ENCODE assay signal across 10 cellular contexts in the genomic region with DNA sequence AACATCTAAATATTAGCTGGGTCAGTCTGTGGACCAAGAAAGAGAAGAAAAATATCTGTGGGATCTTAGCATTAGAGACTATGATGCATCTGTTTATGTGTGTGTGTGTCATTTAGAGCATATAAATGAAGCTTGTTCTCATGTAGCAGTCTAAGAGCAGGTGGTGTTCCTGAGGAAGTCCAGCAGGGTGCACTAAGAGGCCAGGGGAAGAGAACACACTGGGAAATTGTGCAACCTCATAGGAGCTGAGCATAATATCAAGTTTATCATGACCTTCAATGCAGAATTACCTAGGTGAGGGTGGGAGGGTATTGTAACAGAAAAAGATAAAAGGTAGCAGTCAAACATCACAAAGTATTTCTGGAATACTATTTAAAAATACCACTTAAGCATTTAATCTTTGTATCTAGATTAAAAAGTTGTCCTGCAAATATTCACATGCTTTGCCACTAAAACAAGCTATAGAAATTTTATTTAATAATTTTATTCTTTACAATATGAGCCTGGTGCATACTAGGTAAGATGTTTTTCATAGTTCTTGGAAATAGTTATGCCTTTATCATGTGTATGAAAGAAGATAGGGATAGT.
DNase-seq lines count a peak whose midpoint lies in the region; ATAC-seq and TF ChIP-seq lines count a peak whose summit lies in the region.
"Had no signal": no experiment of that assay in that cellular context is flagged by ENCODE, and none has a peak within 500 bp of the region (broad histone marks: within the 10 kb centered on the region; RNA-seq: fewer than 3 reads in every experiment).

No MANE protein-coding gene starts in this region.

- no peak overlapping the region for H3K4me3 ChIP-seq in Caco-2 (ENCODE audit: low read depth, low read length)
- H3K4me3 ChIP-seq in iPS DF 6.9 (ENCODE audit: low read length) = no peak overlapping the region
- H3K4me3 ChIP-seq: SJSA1 had no signal

- H3K27ac Mint-ChIP-seq in Caco-2 (ENCODE audit: unreplicated experiment) = no peak overlapping the region
- no peak overlapping the region for H3K27ac Mint-ChIP-seq in type B pancreatic cell
- no peak overlapping the region for H3K27ac Mint-ChIP-seq in activated T-helper 17 cell treated with anti-CD3 and anti-CD28 coated beads, Interleukin-2, amount 50 U/mL, for 72 hours
- H3K27ac Mint-ChIP-seq: naive B cell had no signal

- POLR2A ChIA-PET in Caco-2 (lab: Charles Lee) = no interaction called here

- H3K27me3 ChIP-seq in Caco-2 (replicated peaks; ENCODE audit: control insufficient read depth, insufficient read depth, low read length) = no peaks in the 10 kb centered on the region; the same call in 1 of the 2 replicates
- H3K27me3 ChIP-seq in iPS DF 6.9 (ENCODE audit: control insufficient read depth, insufficient read depth, low read length) = no peaks in the 10 kb centered on the region

- H3K9me3 Mint-ChIP-seq in Caco-2 (ENCODE audit: unreplicated experiment) (no peaks in the 10 kb centered on the region), type B pancreatic cell (no peaks in the 10 kb centered on the region)
- H3K9me3 Mint-ChIP-seq in activated T-helper 17 cell treated with anti-CD3 and anti-CD28 coated beads, Interleukin-2, amount 50 U/mL, for 72 hours = no peaks in the 10 kb centered on the region
- H3K9me3 Mint-ChIP-seq: naive B cell had no signal

- H3K27me3 Mint-ChIP-seq in Caco-2 (ENCODE audit: insufficient read depth, unreplicated experiment) = peaks cover 3% of the 10 kb centered on the region
- no peaks in the 10 kb centered on the region for H3K27me3 Mint-ChIP-seq in type B pancreatic cell
- H3K27me3 Mint-ChIP-seq in activated T-helper 17 cell treated with anti-CD3 and anti-CD28 coated beads, Interleukin-2, amount 50 U/mL, for 72 hours = peaks cover 11% of the 10 kb centered on the region

- ATAC-seq in GM19025 (IDR thresholded peaks at IDR 0.05; ENCODE audit: low read depth, unreplicated experiment) (peak; percentile 60), HG03342 (IDR thresholded peaks at IDR 0.05; ENCODE audit: unreplicated experiment) (peak; percentile 80)
- ATAC-seq in activated T-helper 17 cell treated with anti-CD3 and anti-CD28 coated beads, Interleukin-2, amount 50 U/mL, for 72 hours (replicated peaks) = no peak

- DNase-seq in Caco-2 (peak; percentile 50), NCI-H2196 (lab: John Stamatoyannopoulos, UW; ENCODE audit: unreplicated experiment) (peak; percentile 46), amniotic epithelial cell (ENCODE audit: low read depth) (peak; percentile 64), iPS DF 6.9 (ENCODE audit: low read depth, low spot score) (peak; percentile 27), type B pancreatic cell (ENCODE audit: extremely low spot score, unreplicated experiment) (no peak)
- DNase-seq: naive B cell had no signal

- H3K36me3 Mint-ChIP-seq in Caco-2 (ENCODE audit: insufficient read depth, unreplicated experiment) (no peaks in the 10 kb centered on the region), type B pancreatic cell (no peaks in the 10 kb centered on the region)
- no peaks in the 10 kb centered on the region for H3K36me3 Mint-ChIP-seq in activated T-helper 17 cell treated with anti-CD3 and anti-CD28 coated beads, Interleukin-2, amount 50 U/mL, for 72 hours (ENCODE audit: low read depth)
- H3K36me3 Mint-ChIP-seq: naive B cell had no signal

- TF ChIP-seq CTCF in Caco-2 (IDR thresholded peaks at IDR 0.05; ENCODE audit: insufficient read depth in 1 of 2, low read depth in 1 of 2, low read length in 1 of 2, severe bottlenecking in 1 of 2, unreplicated experiment in 1 of 2) (peak; percentile 71 to 75), type B pancreatic cell (conservative IDR thresholded peaks at IDR 0.05) (peak; percentile 80)

- H3K4me1 ChIP-seq in Caco-2 = no peaks in the 10 kb centered on the region
- H3K4me1 ChIP-seq in iPS DF 6.9 (ENCODE audit: control insufficient read depth, insufficient read depth, low read length) = no peaks in the 10 kb centered on the region
- H3K4me1 ChIP-seq: SJSA1 had no signal

- no peaks in the 10 kb centered on the region for H3K4me1 Mint-ChIP-seq in Caco-2 (ENCODE audit: low read depth, unreplicated experiment)
- H3K4me1 Mint-ChIP-seq in type B pancreatic cell (ENCODE audit: unreplicated experiment) = no peaks in the 10 kb centered on the region
- no peaks in the 10 kb centered on the region for H3K4me1 Mint-ChIP-seq in activated T-helper 17 cell treated with anti-CD3 and anti-CD28 coated beads, Interleukin-2, amount 50 U/mL, for 72 hours
- H3K4me1 Mint-ChIP-seq: naive B cell had no signal

- H3K36me3 ChIP-seq in Caco-2 (ENCODE audit: control insufficient read depth, insufficient read depth, low read length) (no peaks in the 10 kb centered on the region), iPS DF 6.9 (ENCODE audit: control insufficient read depth, insufficient read depth, low read length) (no peaks in the 10 kb centered on the region)
- H3K36me3 ChIP-seq: SJSA1 had no signal

- intact Hi-C loops in Caco-2 (cut with micrococcal nuclease; ENCODE audit: unreplicated experiment) = loop anchor here (1.0 to 5.0 kb wide), 5 partner anchors 78 to 846 kb away; no protein-coding TSS in a partner anchor

- no TSS peak for BruUV-seq in Caco-2 (replicated peaks; lab: Mats Ljungman, UMichigan)

- H3K27ac ChIP-seq in iPS DF 6.9 (ENCODE audit: low read length) = no peak overlapping the region
- H3K27ac ChIP-seq: SJSA1 had no signal

- H3K4me3 Mint-ChIP-seq in Caco-2 (ENCODE audit: unreplicated experiment) (no peak overlapping the region), type B pancreatic cell (no peak overlapping the region)
- H3K4me3 Mint-ChIP-seq in activated T-helper 17 cell treated with anti-CD3 and anti-CD28 coated beads, Interleukin-2, amount 50 U/mL, for 72 hours = no peak overlapping the region
- H3K4me3 Mint-ChIP-seq: naive B cell had no signal

- H3K9me3 ChIP-seq in Caco-2 (no peaks in the 10 kb centered on the region), iPS DF 6.9 (ENCODE audit: control insufficient read depth, insufficient read depth, low read length) (no peaks in the 10 kb centered on the region)
- H3K9me3 ChIP-seq: SJSA1 had no signal

- CTCF ChIA-PET in Caco-2 (lab: Charles Lee) = interaction anchor here (0.6 to 1.7 kb wide), 7 partner anchors 78 to 846 kb away, joined by 3 to 22 read pairs (median 5); no protein-coding TSS in a partner anchor
